12 cellular contexts compared by ENCODE assay signal in genomic region chr9:29514336-29514735, GRCh38.
DNase-seq lines count a peak whose midpoint lies in the region; ATAC-seq and TF ChIP-seq lines count a peak whose summit lies in the region.
"Had no signal": no experiment of that assay in that cellular context is flagged by ENCODE, and none has a peak within 500 bp of the region (broad histone marks: within the 10 kb centered on the region; RNA-seq: fewer than 3 reads in every experiment).

No MANE protein-coding gene starts in this region.

- no peaks in the 10 kb centered on the region; the same call in 1 of the 2 replicates for H3K36me3 ChIP-seq in HUES6 (ENCODE audit: control insufficient read depth, insufficient read depth, low read length)
- H3K36me3 ChIP-seq in Panc1 (ENCODE audit: control insufficient read depth, insufficient read depth, low read length), result no peaks in the 10 kb centered on the region
- H3K36me3 ChIP-seq: tibial artery had no signal

- H3K4me1 ChIP-seq in HUES6 (ENCODE audit: control insufficient read depth, insufficient read depth, low read length) (peaks cover 21% of the 10 kb centered on the region), Panc1 (ENCODE audit: control insufficient read depth, insufficient read depth, low read length) (no peaks in the 10 kb centered on the region)
- H3K4me1 ChIP-seq: parathyroid adenoma, tibial artery had no signal

- peaks cover 23% of the 10 kb centered on the region for H3K9me3 ChIP-seq in HUES6 (ENCODE audit: control insufficient read depth, insufficient read depth, low read depth, low read length)
- H3K9me3 ChIP-seq in Panc1 (ENCODE audit: control insufficient read depth, insufficient read depth, low read depth, low read length), result no peaks in the 10 kb centered on the region
- H3K9me3 ChIP-seq: tibial artery had no signal

- TF ChIP-seq CTCF in Panc1 (IDR thresholded peaks at IDR 0.05), result no peak

- POLR2A ChIA-PET in Panc1 (lab: Charles Lee), result no interaction called here

- no peak overlapping the region for H3K9ac ChIP-seq in HUES6 (ENCODE audit: low read length)
- H3K9ac ChIP-seq: parathyroid adenoma had no signal

- CTCF ChIA-PET in Panc1 (lab: Charles Lee), result no interaction called here

- DNase-seq in Panc1 (ENCODE audit: low read depth, low spot score), result no peak
- DNase-seq in iPS DF 4.7 (ENCODE audit: extremely low read depth, low spot score), result peak; percentile 2
- DNase-seq in renal cortical epithelial cell (ENCODE audit: low read depth), result peak; percentile 1
- no peak for DNase-seq in stimulated activated CD4-positive, alpha-beta T cell treated with anti-CD3 and anti-CD28 coated beads, Interleukin-4, amount 100 ng/mL, for 24 hours
- DNase-seq: DND-41, IMR-90, SW 1271, tibial artery had no signal

- intact Hi-C loops in Panc1 (cut with micrococcal nuclease; ENCODE audit: unreplicated experiment), result no loop called here

- ATAC-seq in Panc1 (peak; percentile 51; the same call in 1 of the 2 replicates), HG02981 (IDR thresholded peaks at IDR 0.05; ENCODE audit: unreplicated experiment) (no peak), GM19035 (IDR thresholded peaks at IDR 0.05; ENCODE audit: unreplicated experiment) (no peak)

- H3K4me3 ChIP-seq in HUES6 (ENCODE audit: low read depth, low read length), result peak overlapping the region; percentile 33; the same call in 1 of the 2 replicates
- no peak overlapping the region for H3K4me3 ChIP-seq in Panc1 (ENCODE audit: low read depth in 2 of 2, low read length in 2 of 2)
- H3K4me3 ChIP-seq: tibial artery had no signal

- no TSS peak for BruUV-seq in Panc1 (replicated peaks; lab: Mats Ljungman, UMichigan)

- no peaks in the 10 kb centered on the region for H3K27me3 ChIP-seq in HUES6 (ENCODE audit: control insufficient read depth, insufficient read depth, low read length)
- H3K27me3 ChIP-seq in Panc1 (ENCODE audit: control insufficient read depth, insufficient read depth, low read length), result no peaks in the 10 kb centered on the region
- H3K27me3 ChIP-seq: tibial artery had no signal

- H3K27ac ChIP-seq in HUES6 (ENCODE audit: low read depth, low read length), result peak overlapping the region; percentile 28; the same call in 1 of the 2 replicates
- H3K27ac ChIP-seq in Panc1 (ENCODE audit: low read length), result no peak overlapping the region
- H3K27ac ChIP-seq: parathyroid adenoma, tibial artery had no signal

- in situ Hi-C loops in Panc1 (cut with HindIII; ENCODE audit: low pct_unique_long_range_greater_than_20kb, low sequenced_read_pairs), result no loop called here

Comparison
In these comparisons a context has a peak if more than half of its experiments do, and no peak if none do; other contexts are left out.
1. DNase-seq: peak in iPS DF 4.7 (single experiment) and renal cortical epithelial cell (single experiment); none in Panc1 (single experiment) and stimulated activated CD4-positive, alpha-beta T cell treated with anti-CD3 and anti-CD28 coated beads, Interleukin-4, amount 100 ng/mL, for 24 hours (single experiment).